1 cellular context compared by ENCODE assay signal in the genomic region with DNA sequence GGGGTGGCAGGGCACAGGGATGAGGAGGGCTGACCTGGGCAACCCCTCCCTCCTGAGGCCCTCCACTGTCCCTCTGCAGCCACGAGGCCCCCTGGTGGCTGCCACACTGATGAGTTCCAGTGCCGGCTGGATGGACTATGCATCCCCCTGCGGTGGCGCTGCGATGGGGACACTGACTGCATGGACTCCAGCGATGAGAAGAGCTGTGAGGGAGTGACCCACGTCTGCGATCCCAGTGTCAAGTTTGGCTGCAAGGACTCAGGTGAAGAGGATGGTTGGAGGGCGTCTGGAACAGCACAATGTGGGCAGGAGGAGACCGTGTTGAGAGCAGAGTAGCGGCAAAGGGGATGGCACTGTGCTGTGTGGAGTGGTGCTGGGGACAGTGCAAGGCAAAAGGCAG.
TF ChIP-seq lines count a peak whose summit lies in the region.

No MANE protein-coding gene starts in this region.

TF ChIP-seq in K562, 482 proteins besides CTCF, POLR2A, EP300 and RAD21:
- TF ChIP-seq ZSCAN29 (IDR thresholded peaks at IDR 0.05), result peak; percentile 74; the same call in 1 of the 2 replicates
- TF ChIP-seq GTF3C2 (IDR thresholded peaks at IDR 0.05; ENCODE audit: borderline replicate concordance, extremely low read depth, insufficient read length), result no peak
- TF ChIP-seq, protein P1, sequence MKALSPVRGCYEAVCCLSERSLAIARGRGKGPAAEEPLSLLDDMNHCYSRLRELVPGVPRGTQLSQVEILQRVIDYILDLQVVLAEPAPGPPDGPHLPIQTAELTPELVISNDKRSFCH (CRISPR knock-in tag; IDR thresholded peaks at IDR 0.05), result no peak
- TF ChIP-seq, protein P1 (tag; IDR thresholded peaks at IDR 0.05), result no peak
- TF ChIP-seq, protein P2, sequence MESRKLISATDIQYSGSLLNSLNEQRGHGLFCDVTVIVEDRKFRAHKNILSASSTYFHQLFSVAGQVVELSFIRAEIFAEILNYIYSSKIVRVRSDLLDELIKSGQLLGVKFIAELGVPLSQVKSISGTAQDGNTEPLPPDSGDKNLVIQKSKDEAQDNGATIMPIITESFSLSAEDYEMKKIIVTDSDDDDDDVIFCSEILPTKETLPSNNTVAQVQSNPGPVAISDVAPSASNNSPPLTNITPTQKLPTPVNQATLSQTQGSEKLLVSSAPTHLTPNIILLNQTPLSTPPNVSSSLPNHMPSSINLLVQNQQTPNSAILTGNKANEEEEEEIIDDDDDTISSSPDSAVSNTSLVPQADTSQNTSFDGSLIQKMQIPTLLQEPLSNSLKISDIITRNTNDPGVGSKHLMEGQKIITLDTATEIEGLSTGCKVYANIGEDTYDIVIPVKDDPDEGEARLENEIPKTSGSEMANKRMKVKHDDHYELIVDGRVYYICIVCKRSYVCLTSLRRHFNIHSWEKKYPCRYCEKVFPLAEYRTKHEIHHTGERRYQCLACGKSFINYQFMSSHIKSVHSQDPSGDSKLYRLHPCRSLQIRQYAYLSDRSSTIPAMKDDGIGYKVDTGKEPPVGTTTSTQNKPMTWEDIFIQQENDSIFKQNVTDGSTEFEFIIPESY (CRISPR knock-in tag; IDR thresholded peaks at IDR 0.05), result peak; percentile 56; the same call in 1 of the 2 replicates
- no peak for TF ChIP-seq HOXB6 (CRISPR knock-in tag; IDR thresholded peaks at IDR 0.05; ENCODE audit: borderline replicate concordance)
- TF ChIP-seq, protein P3, sequence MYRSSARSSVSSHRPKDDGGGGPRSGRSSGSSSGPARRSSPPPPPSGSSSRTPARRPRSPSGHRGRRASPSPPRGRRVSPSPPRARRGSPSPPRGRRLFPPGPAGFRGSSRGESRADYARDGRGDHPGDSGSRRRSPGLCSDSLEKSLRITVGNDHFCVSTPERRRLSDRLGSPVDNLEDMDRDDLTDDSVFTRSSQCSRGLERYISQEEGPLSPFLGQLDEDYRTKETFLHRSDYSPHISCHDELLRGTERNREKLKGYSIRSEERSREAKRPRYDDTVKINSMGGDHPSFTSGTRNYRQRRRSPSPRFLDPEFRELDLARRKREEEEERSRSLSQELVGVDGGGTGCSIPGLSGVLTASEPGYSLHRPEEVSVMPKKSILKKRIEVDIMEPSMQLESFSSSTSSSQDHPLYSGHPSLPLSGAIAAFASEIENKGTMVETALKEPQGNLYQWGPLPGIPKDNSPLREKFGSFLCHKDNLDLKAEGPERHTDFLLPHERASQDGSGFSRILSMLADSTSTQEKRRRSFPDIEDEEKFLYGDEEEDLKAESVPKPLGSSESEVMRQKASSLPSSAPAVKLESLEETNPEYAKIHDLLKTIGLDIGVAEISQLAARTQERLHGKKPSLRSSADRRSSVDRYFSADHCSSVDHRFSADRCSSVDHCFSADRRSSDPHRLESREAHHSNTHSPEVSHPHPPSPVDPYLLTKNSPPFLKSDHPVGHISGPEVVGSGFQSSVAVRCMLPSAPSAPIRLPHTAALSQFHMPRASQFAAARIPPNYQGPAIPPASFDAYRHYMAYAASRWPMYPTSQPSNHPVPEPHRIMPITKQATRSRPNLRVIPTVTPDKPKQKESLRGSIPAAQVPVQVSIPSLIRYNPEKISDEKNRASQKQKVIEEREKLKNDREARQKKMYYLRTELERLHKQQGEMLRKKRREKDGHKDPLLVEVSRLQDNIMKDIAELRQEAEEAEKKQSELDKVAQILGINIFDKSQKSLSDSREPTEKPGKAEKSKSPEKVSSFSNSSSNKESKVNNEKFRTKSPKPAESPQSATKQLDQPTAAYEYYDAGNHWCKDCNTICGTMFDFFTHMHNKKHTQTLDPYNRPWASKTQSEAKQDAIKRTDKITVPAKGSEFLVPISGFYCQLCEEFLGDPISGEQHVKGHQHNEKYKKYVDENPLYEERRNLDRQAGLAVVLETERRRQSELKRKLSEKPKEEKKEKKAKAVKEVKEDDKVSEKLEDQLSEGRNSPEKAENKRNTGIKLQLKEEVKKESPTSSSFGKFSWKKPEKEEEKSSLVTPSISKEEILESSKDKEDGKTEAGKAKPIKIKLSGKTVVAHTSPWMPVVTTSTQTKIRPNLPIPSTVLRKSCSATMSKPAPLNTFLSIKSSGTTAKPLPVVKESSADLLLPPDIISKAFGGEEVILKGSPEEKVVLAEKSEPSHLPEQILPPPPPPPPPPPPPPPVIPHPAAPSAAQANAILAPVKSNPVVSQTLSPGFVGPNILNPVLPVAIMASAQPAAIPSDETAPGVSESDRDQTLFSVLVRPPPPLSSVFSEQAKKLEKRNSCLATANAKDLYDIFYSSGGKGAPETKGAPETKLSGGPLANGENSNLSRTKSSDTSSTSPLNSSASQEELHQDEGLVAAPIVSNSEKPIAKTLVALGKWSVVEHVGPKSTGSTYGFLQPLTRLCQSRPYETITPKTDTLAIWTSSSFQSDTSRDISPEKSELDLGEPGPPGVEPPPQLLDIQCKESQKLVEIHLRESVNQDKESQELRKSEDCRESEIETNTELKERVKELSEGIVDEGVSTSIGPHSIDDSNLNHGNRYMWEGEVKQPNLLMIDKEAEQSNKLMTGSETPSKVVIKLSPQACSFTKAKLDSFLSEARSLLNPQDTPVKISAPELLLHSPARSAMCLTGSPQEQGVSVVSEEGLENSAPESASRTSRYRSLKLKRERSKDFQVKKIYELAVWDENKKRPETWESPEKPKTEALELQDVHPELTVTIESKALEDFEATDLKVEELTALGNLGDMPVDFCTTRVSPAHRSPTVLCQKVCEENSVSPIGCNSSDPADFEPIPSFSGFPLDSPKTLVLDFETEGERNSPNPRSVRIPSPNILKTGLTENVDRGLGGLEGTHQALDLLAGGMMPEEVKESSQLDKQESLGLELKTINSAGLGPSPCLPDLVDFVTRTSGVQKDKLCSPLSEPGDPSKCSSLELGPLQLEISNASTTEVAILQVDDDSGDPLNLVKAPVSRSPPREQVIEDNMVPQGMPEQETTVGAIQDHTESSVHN (IDR thresholded peaks at IDR 0.05; ENCODE audit: borderline replicate concordance in 1 of 2, low read depth in 1 of 2), result no peak
- TF ChIP-seq ZNF444 (CRISPR knock-in tag; IDR thresholded peaks at IDR 0.05), result no peak
- TF ChIP-seq GATA2 (CRISPR knock-in tag; IDR thresholded peaks at IDR 0.05), result no peak
- TF ChIP-seq PHB (CRISPR knock-in tag; IDR thresholded peaks at IDR 0.05), result no peak
- TF ChIP-seq ZNF311 (CRISPR knock-in tag; IDR thresholded peaks at IDR 0.05), result no peak
- TF ChIP-seq ZNF408 (CRISPR knock-in tag; IDR thresholded peaks at IDR 0.05; ENCODE audit: low read depth), result no peak
- no peak for TF ChIP-seq MYNN (IDR thresholded peaks at IDR 0.05)
- no peak for TF ChIP-seq MYNN (CRISPR knock-in tag; IDR thresholded peaks at IDR 0.05)
- TF ChIP-seq ERF (CRISPR knock-in tag; IDR thresholded peaks at IDR 0.05), result no peak
- TF ChIP-seq RCOR1 (IDR thresholded peaks at IDR 0.05; ENCODE audit: borderline replicate concordance in 1 of 2, low read depth in 2 of 2, low read length in 2 of 2), result peak in 1 of 2 experiments; percentile 71; a peak in 2 of 4 replicates
- no peak for TF ChIP-seq PTBP1 (IDR thresholded peaks at IDR 0.05; ENCODE audit: low read depth, low read length)
- TF ChIP-seq DNMT1 (IDR thresholded peaks at IDR 0.05), result no peak
- no peak for TF ChIP-seq HMG20B (CRISPR knock-in tag; IDR thresholded peaks at IDR 0.05)
- peak; percentile 70 for TF ChIP-seq SMC3 (conservative IDR thresholded peaks at IDR 0.05; ENCODE audit: insufficient read depth, low read depth, low read length)
- TF ChIP-seq GABPB2 (CRISPR knock-in tag; conservative IDR thresholded peaks at IDR 0.05), result no peak
- TF ChIP-seq MAZ (CRISPR knock-in tag; conservative IDR thresholded peaks at IDR 0.05 in 1 of 2, IDR thresholded peaks at IDR 0.05 in 1 of 2), result peak in 1 of 2 experiments; percentile 60; a peak in 2 of 4 replicates
- TF ChIP-seq WHSC1 (IDR thresholded peaks at IDR 0.05; ENCODE audit: low read length), result no peak
- TF ChIP-seq KLF1 (tag; IDR thresholded peaks at IDR 0.05), result no peak
- no peak for TF ChIP-seq LARP7 (IDR thresholded peaks at IDR 0.05)
- TF ChIP-seq CTCFL (IDR thresholded peaks at IDR 0.05; ENCODE audit: borderline replicate concordance, insufficient read depth, low read depth, low read length, poor library complexity, severe bottlenecking), result peak; percentile 77
- 0 out of 2 replicates have a peak, but pooled peaks have one; percentile 28 for TF ChIP-seq RB1 (IDR thresholded peaks at IDR 0.05; ENCODE audit: low read depth)
- TF ChIP-seq CBX5 (IDR thresholded peaks at IDR 0.05; ENCODE audit: borderline replicate concordance, low read depth), result no peak
- no peak for TF ChIP-seq ETV1 (tag; conservative IDR thresholded peaks at IDR 0.05; ENCODE audit: low read depth)
- peak; percentile 45; the same call in 1 of the 2 replicates for TF ChIP-seq ZNF263 (CRISPR knock-in tag; IDR thresholded peaks at IDR 0.05; ENCODE audit: borderline replicate concordance)
- no peak for TF ChIP-seq CC2D1A (IDR thresholded peaks at IDR 0.05)
- TF ChIP-seq ZNF347 (CRISPR knock-in tag; IDR thresholded peaks at IDR 0.05; ENCODE audit: low read depth), result no peak
- no peak for TF ChIP-seq FOXO4 (CRISPR knock-in tag; IDR thresholded peaks at IDR 0.05)
- TF ChIP-seq ZBTB17 (CRISPR knock-in tag; IDR thresholded peaks at IDR 0.05), result no peak
- TF ChIP-seq NFYB (IDR thresholded peaks at IDR 0.05; ENCODE audit: extremely low read depth, insufficient read length), result no peak
- TF ChIP-seq, protein P4, sequence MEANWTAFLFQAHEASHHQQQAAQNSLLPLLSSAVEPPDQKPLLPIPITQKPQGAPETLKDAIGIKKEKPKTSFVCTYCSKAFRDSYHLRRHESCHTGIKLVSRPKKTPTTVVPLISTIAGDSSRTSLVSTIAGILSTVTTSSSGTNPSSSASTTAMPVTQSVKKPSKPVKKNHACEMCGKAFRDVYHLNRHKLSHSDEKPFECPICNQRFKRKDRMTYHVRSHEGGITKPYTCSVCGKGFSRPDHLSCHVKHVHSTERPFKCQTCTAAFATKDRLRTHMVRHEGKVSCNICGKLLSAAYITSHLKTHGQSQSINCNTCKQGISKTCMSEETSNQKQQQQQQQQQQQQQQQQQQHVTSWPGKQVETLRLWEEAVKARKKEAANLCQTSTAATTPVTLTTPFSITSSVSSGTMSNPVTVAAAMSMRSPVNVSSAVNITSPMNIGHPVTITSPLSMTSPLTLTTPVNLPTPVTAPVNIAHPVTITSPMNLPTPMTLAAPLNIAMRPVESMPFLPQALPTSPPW (CRISPR knock-in tag; IDR thresholded peaks at IDR 0.05), result peak; percentile 48; the same call in 1 of the 2 replicates
- TF ChIP-seq CREBBP (IDR thresholded peaks at IDR 0.05; ENCODE audit: low read depth, low read length), result no peak
- no peak for TF ChIP-seq CBX8 (IDR thresholded peaks at IDR 0.05; ENCODE audit: borderline replicate concordance, extremely low read depth, low read depth, low read length, poor library complexity, severe bottlenecking)
- 0 out of 4 replicates have a peak, but pooled peaks of 1 of the 2 experiments have one; percentile 21 for TF ChIP-seq HDAC1 (IDR thresholded peaks at IDR 0.05)
- peak; percentile 61; the same call in 1 of the 2 replicates for TF ChIP-seq CTBP1 (IDR thresholded peaks at IDR 0.05; ENCODE audit: borderline replicate concordance)
- TF ChIP-seq ZNF717 (CRISPR knock-in tag; IDR thresholded peaks at IDR 0.05), result no peak
- TF ChIP-seq NCOA2 (IDR thresholded peaks at IDR 0.05; ENCODE audit: partially characterized antibody in 2 of 2), result no peak
